In the genomic region with DNA sequence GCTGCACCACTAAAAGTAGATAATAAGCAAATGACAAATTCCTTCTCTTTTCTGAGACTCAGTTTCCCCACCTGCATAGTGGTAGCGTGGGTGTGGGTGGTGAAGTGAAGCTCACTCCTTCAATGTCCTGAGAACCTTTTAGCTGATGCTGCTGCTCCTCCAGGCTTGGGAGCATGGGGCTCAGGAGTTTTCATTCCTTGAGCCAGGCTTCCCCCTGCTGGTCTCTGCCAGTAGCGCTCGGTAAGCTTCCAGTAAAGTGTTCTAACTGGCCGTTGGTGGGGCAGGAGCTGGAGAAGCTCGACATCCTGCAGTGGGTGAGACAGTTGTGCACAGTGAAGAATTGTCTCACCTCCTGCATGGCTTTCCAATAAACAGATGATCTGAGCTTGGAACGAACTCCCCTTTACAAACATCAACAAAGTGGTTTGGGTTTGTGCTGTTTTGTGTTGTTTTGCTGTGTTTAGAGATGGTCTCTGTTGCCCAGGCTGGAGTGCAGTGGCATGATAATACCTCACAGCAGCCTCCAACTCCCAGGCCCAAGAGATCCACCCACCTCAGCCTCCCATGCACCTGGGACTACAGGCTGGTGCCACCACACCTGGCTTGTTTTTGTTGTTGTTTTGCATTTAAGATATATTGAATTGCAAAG, we compare ENCODE assay signal across 8 cellular contexts. TPM values are rescaled to one million over a fixed set of nuclear protein-coding genes. Genes with fewer than 3 reads are reported as not detected.
A peak's percentile ranks its signal among the peaks of the same experiment; 100 is the strongest.
DNase-seq lines count a peak whose midpoint lies in the region; ATAC-seq and TF ChIP-seq lines count a peak whose summit lies in the region.

No MANE protein-coding gene starts in this region.

- TF ChIP-seq CTCF in WTC11 (IDR thresholded peaks at IDR 0.05), result peak; percentile 71
- peak; percentile 92 for TF ChIP-seq CTCF in cardiac fibroblast (IDR thresholded peaks at IDR 0.05; ENCODE audit: low read depth, low read length)

- no peaks in the 10 kb centered on the region for H3K9me3 Mint-ChIP-seq in WTC11

- H3K36me3 Mint-ChIP-seq in WTC11, result no peaks in the 10 kb centered on the region

- CTCF ChIA-PET in WTC11 (lab: Charles Lee), result interaction anchor here (0.5 to 4.7 kb wide), 92 partner anchors 9 to 619 kb away, joined by 3 to 87 read pairs (median 5); a partner anchor contains a TSS

- no peak overlapping the region for H3K4me3 Mint-ChIP-seq in WTC11

- no peak overlapping the region for H3K27ac Mint-ChIP-seq in WTC11

- no peak overlapping the region for H3K4me3 ChIP-seq in cardiac fibroblast (replicated peaks in 1 of 2; ENCODE audit: low read depth in 2 of 2, low read length in 2 of 2)

- DNase-seq in AML-193 (lab: John Stamatoyannopoulos, UW) (peak; percentile 65 to 68), NCI-H2227 (lab: John Stamatoyannopoulos, UW; ENCODE audit: unreplicated experiment) (peak; percentile 84), WTC11 (ENCODE audit: low spot score) (peak; percentile 88), cardiac fibroblast (ENCODE audit: low read depth in 2 of 2) (peak; percentile 86 to 87), kidney tubule cell (ENCODE audit: low spot score) (peak; percentile 80)
- DNase-seq in stimulated activated CD4-positive, alpha-beta T cell treated with anti-CD3 and anti-CD28 coated beads, Interleukin-4, amount 100 ng/mL, for 1 hour, result peak; percentile 70

- POLR2A ChIA-PET in WTC11 (lab: Charles Lee), result interaction anchor here (0.5 to 1.1 kb wide), 3 partner anchors 32 to 88 kb away, joined by 3 to 4 read pairs (median 3); no protein-coding TSS in a partner anchor

- ATAC-seq in GM18873 (IDR thresholded peaks at IDR 0.05; ENCODE audit: low FRiP score, unreplicated experiment) (peak; percentile 91), HG03097 (IDR thresholded peaks at IDR 0.05; ENCODE audit: low FRiP score, unreplicated experiment) (peak; percentile 82), WTC11 (peak; percentile 99)

- peaks cover 4% of the 10 kb centered on the region for H3K4me1 Mint-ChIP-seq in WTC11

- H3K27me3 Mint-ChIP-seq in WTC11 (ENCODE audit: low read depth), result no peaks in the 10 kb centered on the region

TF ChIP-seq in WTC11, 78 proteins besides CTCF, POLR2A, EP300 and RAD21:
- TF ChIP-seq, protein P1, sequence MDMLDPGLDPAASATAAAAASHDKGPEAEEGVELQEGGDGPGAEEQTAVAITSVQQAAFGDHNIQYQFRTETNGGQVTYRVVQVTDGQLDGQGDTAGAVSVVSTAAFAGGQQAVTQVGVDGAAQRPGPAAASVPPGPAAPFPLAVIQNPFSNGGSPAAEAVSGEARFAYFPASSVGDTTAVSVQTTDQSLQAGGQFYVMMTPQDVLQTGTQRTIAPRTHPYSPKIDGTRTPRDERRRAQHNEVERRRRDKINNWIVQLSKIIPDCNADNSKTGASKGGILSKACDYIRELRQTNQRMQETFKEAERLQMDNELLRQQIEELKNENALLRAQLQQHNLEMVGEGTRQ (CRISPR knock-in tag; IDR thresholded peaks at IDR 0.05), result 0 out of 2 replicates have a peak, but pooled peaks have one; percentile 4
- TF ChIP-seq, protein P2, sequence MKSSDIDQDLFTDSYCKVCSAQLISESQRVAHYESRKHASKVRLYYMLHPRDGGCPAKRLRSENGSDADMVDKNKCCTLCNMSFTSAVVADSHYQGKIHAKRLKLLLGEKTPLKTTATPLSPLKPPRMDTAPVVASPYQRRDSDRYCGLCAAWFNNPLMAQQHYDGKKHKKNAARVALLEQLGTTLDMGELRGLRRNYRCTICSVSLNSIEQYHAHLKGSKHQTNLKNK (CRISPR knock-in tag; IDR thresholded peaks at IDR 0.05), result no peak
- TF ChIP-seq, protein P3, sequence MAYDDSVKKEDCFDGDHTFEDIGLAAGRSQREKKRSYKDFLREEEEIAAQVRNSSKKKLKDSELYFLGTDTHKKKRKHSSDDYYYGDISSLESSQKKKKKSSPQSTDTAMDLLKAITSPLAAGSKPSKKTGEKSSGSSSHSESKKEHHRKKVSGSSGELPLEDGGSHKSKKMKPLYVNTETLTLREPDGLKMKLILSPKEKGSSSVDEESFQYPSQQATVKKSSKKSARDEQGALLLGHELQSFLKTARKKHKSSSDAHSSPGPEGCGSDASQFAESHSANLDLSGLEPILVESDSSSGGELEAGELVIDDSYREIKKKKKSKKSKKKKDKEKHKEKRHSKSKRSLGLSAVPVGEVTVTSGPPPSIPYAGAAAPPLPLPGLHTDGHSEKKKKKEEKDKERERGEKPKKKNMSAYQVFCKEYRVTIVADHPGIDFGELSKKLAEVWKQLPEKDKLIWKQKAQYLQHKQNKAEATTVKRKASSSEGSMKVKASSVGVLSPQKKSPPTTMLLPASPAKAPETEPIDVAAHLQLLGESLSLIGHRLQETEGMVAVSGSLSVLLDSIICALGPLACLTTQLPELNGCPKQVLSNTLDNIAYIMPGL (CRISPR knock-in tag; IDR thresholded peaks at IDR 0.05), result no peak
- TF ChIP-seq, protein P4, sequence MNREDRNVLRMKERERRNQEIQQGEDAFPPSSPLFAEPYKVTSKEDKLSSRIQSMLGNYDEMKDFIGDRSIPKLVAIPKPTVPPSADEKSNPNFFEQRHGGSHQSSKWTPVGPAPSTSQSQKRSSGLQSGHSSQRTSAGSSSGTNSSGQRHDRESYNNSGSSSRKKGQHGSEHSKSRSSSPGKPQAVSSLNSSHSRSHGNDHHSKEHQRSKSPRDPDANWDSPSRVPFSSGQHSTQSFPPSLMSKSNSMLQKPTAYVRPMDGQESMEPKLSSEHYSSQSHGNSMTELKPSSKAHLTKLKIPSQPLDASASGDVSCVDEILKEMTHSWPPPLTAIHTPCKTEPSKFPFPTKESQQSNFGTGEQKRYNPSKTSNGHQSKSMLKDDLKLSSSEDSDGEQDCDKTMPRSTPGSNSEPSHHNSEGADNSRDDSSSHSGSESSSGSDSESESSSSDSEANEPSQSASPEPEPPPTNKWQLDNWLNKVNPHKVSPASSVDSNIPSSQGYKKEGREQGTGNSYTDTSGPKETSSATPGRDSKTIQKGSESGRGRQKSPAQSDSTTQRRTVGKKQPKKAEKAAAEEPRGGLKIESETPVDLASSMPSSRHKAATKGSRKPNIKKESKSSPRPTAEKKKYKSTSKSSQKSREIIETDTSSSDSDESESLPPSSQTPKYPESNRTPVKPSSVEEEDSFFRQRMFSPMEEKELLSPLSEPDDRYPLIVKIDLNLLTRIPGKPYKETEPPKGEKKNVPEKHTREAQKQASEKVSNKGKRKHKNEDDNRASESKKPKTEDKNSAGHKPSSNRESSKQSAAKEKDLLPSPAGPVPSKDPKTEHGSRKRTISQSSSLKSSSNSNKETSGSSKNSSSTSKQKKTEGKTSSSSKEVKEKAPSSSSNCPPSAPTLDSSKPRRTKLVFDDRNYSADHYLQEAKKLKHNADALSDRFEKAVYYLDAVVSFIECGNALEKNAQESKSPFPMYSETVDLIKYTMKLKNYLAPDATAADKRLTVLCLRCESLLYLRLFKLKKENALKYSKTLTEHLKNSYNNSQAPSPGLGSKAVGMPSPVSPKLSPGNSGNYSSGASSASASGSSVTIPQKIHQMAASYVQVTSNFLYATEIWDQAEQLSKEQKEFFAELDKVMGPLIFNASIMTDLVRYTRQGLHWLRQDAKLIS (CRISPR knock-in tag; IDR thresholded peaks at IDR 0.05; ENCODE audit: borderline replicate concordance), result no peak
- 0 out of 2 replicates have a peak, but pooled peaks have one; percentile 23 for TF ChIP-seq SP1 (CRISPR knock-in tag; conservative IDR thresholded peaks at IDR 0.05)

RNA-seq across cellular contexts. Expression of a gene that starts 34.6 kb away (rescaled TPM):
- total RNA-seq in WTC11 (2021), result 357 to 418 TPM (median 358 TPM) in 3 replicates
